ENCODE assay signal across 8 cellular contexts in genomic region chr5:76337949-76338589, GRCh38.
A peak's percentile ranks its signal among the peaks of the same experiment; 100 is the strongest.
DNase-seq lines count a peak whose midpoint lies in the region; TF ChIP-seq lines count a peak whose summit lies in the region.

No MANE protein-coding gene starts in this region.

- DNase-seq in Ammon's horn (ENCODE audit: low spot score) (peak; percentile 17), GM19238 (ENCODE audit: insufficient read length, low spot score) (peak; percentile 48), NCI-H226 (peak; percentile 76), foreskin fibroblast (peak; percentile 3 to 10), retinal pigment epithelial cell (ENCODE audit: low read depth) (peak; percentile 43), nucleus accumbens (lab: John Stamatoyannopoulos, UW) (no peak), NCI-H1930 (lab: John Stamatoyannopoulos, UW) (no peak)
- DNase-seq in activated T-cell treated with anti-CD3 and anti-CD28 coated beads, Interleukin-2, amount 50 U/mL, for 1 hour: peak; percentile 36

- TF ChIP-seq CTCF in foreskin fibroblast (IDR thresholded peaks at IDR 0.05; ENCODE audit: low read depth, low read length) (peak; percentile 25), retinal pigment epithelial cell (conservative IDR thresholded peaks at IDR 0.05; ENCODE audit: low read depth, low read length) (peak; percentile 66)

- H3K4me3 ChIP-seq in foreskin fibroblast (ENCODE audit: low read depth in 1 of 2, low read length in 2 of 2) (no peak overlapping the region), retinal pigment epithelial cell (ENCODE audit: low read length) (no peak overlapping the region)

Comparison
In these comparisons a context has a peak if more than half of its experiments do, and no peak if none do; other contexts are left out.
1. DNase-seq: peak in Ammon's horn (single experiment), GM19238 (single experiment), NCI-H226 (single experiment), activated T-cell treated with anti-CD3 and anti-CD28 coated beads, Interleukin-2, amount 50 U/mL, for 1 hour (single experiment), foreskin fibroblast (2 of 2) and retinal pigment epithelial cell (single experiment); none in nucleus accumbens (0 of 56) and NCI-H1930 (0 of 2).